In genomic region chr7:130180571-130180971, GRCh38 we compare ENCODE assay signal across 12 cellular contexts. TPM values are rescaled to one million over a fixed set of nuclear protein-coding genes. Genes with fewer than 3 reads are reported as not detected.
DNase-seq lines count a peak whose midpoint lies in the region; ATAC-seq and TF ChIP-seq lines count a peak whose summit lies in the region.
"Had no signal": no experiment of that assay in that cellular context is flagged by ENCODE, and none has a peak within 500 bp of the region (broad histone marks: within the 10 kb centered on the region; RNA-seq: fewer than 3 reads in every experiment).

No MANE protein-coding gene starts in this region.

- POLR2A ChIA-PET in PC-3 (lab: Charles Lee; ENCODE audit: unreplicated experiment) = no interaction called here

- H4K20me1 ChIP-seq in PC-3 (ENCODE audit: low read length) = no peaks in the 10 kb centered on the region

- no TSS peak for BruUV-seq in PC-3 (replicated peaks; lab: Mats Ljungman, UMichigan)

- peak; percentile 35 for ATAC-seq in GM18520 (IDR thresholded peaks at IDR 0.05; ENCODE audit: unreplicated experiment)
- peak; percentile 98 for ATAC-seq in PC-3
- ATAC-seq in upper lobe of left lung (ENCODE audit: low FRiP score in 2 of 2) = no peak
- no peak for ATAC-seq in HG03520 (IDR thresholded peaks at IDR 0.05; ENCODE audit: unreplicated experiment)
- ATAC-seq: left lobe of liver had no signal

- no peaks in the 10 kb centered on the region for H3K4me1 ChIP-seq in PC-3 (ENCODE audit: insufficient read depth, low read length)
- H3K4me1 ChIP-seq in upper lobe of left lung = no peaks in the 10 kb centered on the region

- CTCF ChIA-PET in PC-3 (lab: Charles Lee) = no interaction called here

- intact Hi-C loops in PC-3 (cut with micrococcal nuclease) = no loop called here

- in situ Hi-C loops in astrocyte of the spinal cord (cut with HindIII; ENCODE audit: low sequenced_read_pairs) = no loop called here

- no peaks in the 10 kb centered on the region for H3K9me2 ChIP-seq in PC-3 (replicated peaks; ENCODE audit: low read length)

- H2AFZ ChIP-seq in PC-3 (ENCODE audit: low read length) = no peak overlapping the region

- 82 to 92% methylated on average over 8 of the region's 8 CpGs for WGBS in upper lobe of left lung, 2 donors

- TF ChIP-seq CTCF in PC-3 (conservative IDR thresholded peaks at IDR 0.05; ENCODE audit: low read depth, low read length) = no peak
- TF ChIP-seq CTCF in astrocyte of the spinal cord (IDR thresholded peaks at IDR 0.05; ENCODE audit: low read depth, low read length) = no peak
- no peak for TF ChIP-seq CTCF in upper lobe of left lung (IDR thresholded peaks at IDR 0.05)

- H3K9ac ChIP-seq in PC-3 (ENCODE audit: low read length) = no peak overlapping the region

- H3K36me3 ChIP-seq in PC-3 (ENCODE audit: low read depth, low read length) = peaks cover 50% of the 10 kb centered on the region
- peaks cover 5 to 69% (median 17%) of the 10 kb centered on the region in 4 donors for H3K36me3 ChIP-seq in upper lobe of left lung

- H3K27ac ChIP-seq in PC-3 (ENCODE audit: low read length) (peak overlapping the region; percentile 43), upper lobe of left lung (no peak overlapping the region)
- H3K27ac ChIP-seq: thoracic aorta had no signal

- H3K4me3 ChIP-seq in PC-3 (ENCODE audit: low read length) (no peak overlapping the region), astrocyte of the spinal cord (ENCODE audit: low read depth, low read length) (no peak overlapping the region), upper lobe of left lung (no peak overlapping the region)
- H3K4me3 ChIP-seq: thoracic aorta had no signal

- DNase-seq in PC-3 = peak; percentile 59
- peak; percentile 36 for DNase-seq in astrocyte of the spinal cord (ENCODE audit: low read depth, low spot score)
- peak; percentile 48 to 53 for DNase-seq in stimulated activated CD4-positive, alpha-beta T cell treated with anti-CD3 and anti-CD28 coated beads, Interleukin-2, amount 100 ng/mL, for 24 hours
- DNase-seq in upper lobe of left lung = no peak
- no peak for DNase-seq in GF-D8 (lab: John Stamatoyannopoulos, UW)
- DNase-seq: glutamatergic neuron, NCI-H1105 treated with DMSO at 0.1 percent for 48 hours, NCI-H510A treated with DMSO at 0.1 percent for 48 hours had no signal

- no peaks in the 10 kb centered on the region for H3K27me3 ChIP-seq in PC-3 (ENCODE audit: low read length)
- H3K27me3 ChIP-seq in upper lobe of left lung = no peaks in the 10 kb centered on the region

- H3K9me3 ChIP-seq in PC-3 (ENCODE audit: low read length) (no peaks in the 10 kb centered on the region), upper lobe of left lung (no peaks in the 10 kb centered on the region)
- H3K9me3 ChIP-seq: thoracic aorta had no signal

- H3F3A ChIP-seq in PC-3 (ENCODE audit: low read length, unreplicated experiment) = no peaks in the 10 kb centered on the region

- peak in 1 of 4 donors; percentile 23 for TF ChIP-seq EP300 in upper lobe of left lung (IDR thresholded peaks at IDR 0.05)

- no peak for TF ChIP-seq POLR2A in upper lobe of left lung (IDR thresholded peaks at IDR 0.05)

- no peaks in the 10 kb centered on the region for H3K79me2 ChIP-seq in PC-3 (ENCODE audit: low read length)

- H3K4me2 ChIP-seq in PC-3 (ENCODE audit: low read length) = no peak overlapping the region

RNA-seq across cellular contexts. Expression of gene TMEM209, which starts 24.6 kb away (rescaled TPM):
- total RNA-seq in PC-3 (2014; rRNA removed) (17.7 and 23.2 TPM in 2 replicates), upper lobe of left lung (10 to 100 TPM in 5 of 6 donors, 1 to 10 TPM in 1; 6.2 to 23.3 (median 14.7) TPM)

RNA-seq across cellular contexts. Expression of gene SSMEM1, which starts 27.1 kb away (rescaled TPM):
- total RNA-seq in PC-3 (2014; rRNA removed) = not detected in 2 replicates
- total RNA-seq in upper lobe of left lung = not detected
- total RNA-seq: left lobe of liver, thoracic aorta had no signal

Comparison
In these comparisons a context has a peak if more than half of its experiments do, and no peak if none do; other contexts are left out.
1. ATAC-seq: peak in GM18520 (single experiment) and PC-3 (single experiment); none in upper lobe of left lung (0 of 2) and HG03520 (single experiment).
2. DNase-seq: peak in PC-3 (single experiment), astrocyte of the spinal cord (single experiment) and stimulated activated CD4-positive, alpha-beta T cell treated with anti-CD3 and anti-CD28 coated beads, Interleukin-2, amount 100 ng/mL, for 24 hours (2 of 2); none in upper lobe of left lung (0 of 2) and GF-D8 (single experiment).